6 cellular contexts compared by ENCODE assay signal in the genomic region with DNA sequence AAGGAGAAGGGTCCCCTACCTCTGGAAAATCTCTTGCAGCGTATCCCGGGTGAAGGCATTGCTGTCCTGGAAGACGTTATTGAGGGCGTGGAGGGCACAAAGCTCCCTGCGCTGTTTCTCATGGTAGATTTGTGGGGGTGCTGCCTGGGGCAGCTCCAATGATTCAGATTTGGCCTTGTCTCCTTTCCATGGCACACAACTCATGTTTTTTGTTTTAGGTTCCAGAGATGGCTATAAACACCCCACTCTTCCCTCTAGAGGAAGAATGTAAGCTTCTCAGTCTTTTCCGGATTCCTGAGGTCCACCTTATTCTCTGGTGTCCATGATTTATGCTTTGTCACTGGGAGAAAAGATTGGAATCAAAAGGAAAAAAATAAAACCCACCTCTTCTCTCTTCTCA. TPM values are rescaled to one million over a fixed set of nuclear protein-coding genes. Genes with fewer than 3 reads are reported as not detected.
DNase-seq lines count a peak whose midpoint lies in the region; ATAC-seq and TF ChIP-seq lines count a peak whose summit lies in the region.

No MANE protein-coding gene starts in this region.

- peaks cover 38 to 44% of the 10 kb centered on the region in 2 donors for H3K4me1 ChIP-seq in gastrocnemius medialis

- peaks cover 54% of the 10 kb centered on the region for H3K4me1 Mint-ChIP-seq in activated CD4-positive, alpha-beta T cell treated with anti-CD3 and anti-CD28 coated beads, Interleukin-2, amount 10 ng/mL, durations not matched to agents 24 days and 14 days
- H3K4me1 Mint-ChIP-seq in endothelial cell (ENCODE audit: unreplicated experiment): peaks cover 38% of the 10 kb centered on the region

- peaks cover 42% of the 10 kb centered on the region for H3K36me3 Mint-ChIP-seq in activated CD4-positive, alpha-beta T cell treated with anti-CD3 and anti-CD28 coated beads, Interleukin-2, amount 10 ng/mL, durations not matched to agents 24 days and 14 days (ENCODE audit: low read depth)
- peaks cover 17% of the 10 kb centered on the region for H3K36me3 Mint-ChIP-seq in endothelial cell (ENCODE audit: low read depth, unreplicated experiment)

- no peak for ATAC-seq in gastrocnemius medialis

- H3K9me3 Mint-ChIP-seq in activated CD4-positive, alpha-beta T cell treated with anti-CD3 and anti-CD28 coated beads, Interleukin-2, amount 10 ng/mL, durations not matched to agents 24 days and 14 days: no peaks in the 10 kb centered on the region
- H3K9me3 Mint-ChIP-seq in endothelial cell (ENCODE audit: unreplicated experiment): no peaks in the 10 kb centered on the region

- intact Hi-C loops in activated CD4-positive, alpha-beta T cell treated with anti-CD3 and anti-CD28 coated beads, Interleukin-2, amount 10 ng/mL, durations not matched to agents 24 days and 14 days (cut with micrococcal nuclease): loop anchor here (1.0 to 10.0 kb wide), 2 partner anchors 18 to 415 kb away; partner anchors contain the start of gene TOMM22
- intact Hi-C loops in gastrocnemius medialis (cut with DNase I; ENCODE audit: low total_unique reads): loop anchor here (1.0 to 10.0 kb wide), 4 partner anchors 56 to 635 kb away; partner anchors contain the start of gene SUN2

- no peaks in the 10 kb centered on the region for H3K9me3 ChIP-seq in gastrocnemius medialis

- peak overlapping the region; percentile 98 for H3K27ac Mint-ChIP-seq in activated CD4-positive, alpha-beta T cell treated with anti-CD3 and anti-CD28 coated beads, Interleukin-2, amount 10 ng/mL, durations not matched to agents 24 days and 14 days
- peak overlapping the region; percentile 97 for H3K27ac Mint-ChIP-seq in endothelial cell (ENCODE audit: unreplicated experiment)

- TF ChIP-seq POLR2A in gastrocnemius medialis (IDR thresholded peaks at IDR 0.05): no peak

- DNase-seq in activated CD4-positive, alpha-beta T cell treated with anti-CD3 and anti-CD28 coated beads, Interleukin-2, amount 10 ng/mL, durations not matched to agents 24 days and 14 days: peak; percentile 64
- DNase-seq in activated CD4-positive, alpha-beta T cell treated with anti-CD3 and anti-CD28 coated beads for 4 hours: no peak
- DNase-seq in endothelial cell (ENCODE audit: low spot score) (no peak), gastrocnemius medialis (no peak), GM13976 (ENCODE audit: low spot score) (no peak), NCI-H2196 treated with DMSO at 0.1 percent for 48 hours (lab: John Stamatoyannopoulos, UW; ENCODE audit: unreplicated experiment) (no peak)

- H3K27ac ChIP-seq in gastrocnemius medialis: peak overlapping the region; percentile 95 to 97 (median 96)

- peaks cover 0 to 7% of the 10 kb centered on the region in 2 donors for H3K36me3 ChIP-seq in gastrocnemius medialis

- peak overlapping the region; percentile 98 for H3K4me3 Mint-ChIP-seq in activated CD4-positive, alpha-beta T cell treated with anti-CD3 and anti-CD28 coated beads, Interleukin-2, amount 10 ng/mL, durations not matched to agents 24 days and 14 days
- peak overlapping the region; percentile 96 for H3K4me3 Mint-ChIP-seq in endothelial cell (ENCODE audit: unreplicated experiment)

- in situ Hi-C loops in gastrocnemius medialis (cut with MboI; ENCODE audit: low sequenced_read_pairs in 4 of 4): no loop called here
- in situ Hi-C loops in GM13976 (cut with MboI; ENCODE audit: low sequenced_read_pairs, unreplicated experiment): no loop called here

- no peak for TF ChIP-seq CTCF in endothelial cell (IDR thresholded peaks at IDR 0.05; ENCODE audit: unreplicated experiment)
- TF ChIP-seq CTCF in gastrocnemius medialis (IDR thresholded peaks at IDR 0.05 in 4 of 5, conservative IDR thresholded peaks at IDR 0.05 in 1 of 5): no peak
- TF ChIP-seq CTCF in GM13976 (IDR thresholded peaks at IDR 0.05; ENCODE audit: borderline replicate concordance, control extremely low read depth, extremely low read depth, insufficient read depth, missing control alignments): no peak

- H3K4me3 ChIP-seq in gastrocnemius medialis: peak overlapping the region; percentile 72 to 92 (median 78)

- peaks cover 2% of the 10 kb centered on the region for H3K27me3 Mint-ChIP-seq in activated CD4-positive, alpha-beta T cell treated with anti-CD3 and anti-CD28 coated beads, Interleukin-2, amount 10 ng/mL, durations not matched to agents 24 days and 14 days
- H3K27me3 Mint-ChIP-seq in endothelial cell (ENCODE audit: unreplicated experiment): peaks cover 5% of the 10 kb centered on the region

- H3K27me3 ChIP-seq in gastrocnemius medialis: no peaks in the 10 kb centered on the region

RNA-seq across cellular contexts. Expression of gene JOSD1, which starts 1.0 kb away (rescaled TPM):
- 90.4 and 93.8 TPM in 2 replicates for total RNA-seq in activated CD4-positive, alpha-beta T cell treated with anti-CD3 and anti-CD28 coated beads, Interleukin-2, amount 10 ng/mL, durations not matched to agents 24 days and 14 days
- 49.6 TPM for total RNA-seq in endothelial cell (ENCODE audit: unreplicated experiment)
- 10 to 100 TPM; 25.1 to 50.5 (median 42.4) TPM for total RNA-seq in gastrocnemius medialis

RNA-seq across cellular contexts. Expression of gene GTPBP1, which starts 6.0 kb away (rescaled TPM):
- total RNA-seq in activated CD4-positive, alpha-beta T cell treated with anti-CD3 and anti-CD28 coated beads, Interleukin-2, amount 10 ng/mL, durations not matched to agents 24 days and 14 days: 102 and 103 TPM in 2 replicates
- total RNA-seq in endothelial cell (ENCODE audit: unreplicated experiment) (44.5 TPM), gastrocnemius medialis (100 to 1,000 TPM in 1 of 4 donors, 10 to 100 TPM in 3; 27.7 to 124 (median 36.0) TPM)

RNA-seq across cellular contexts. Expression of gene TOMM22, which starts 18.0 kb away (rescaled TPM):
- total RNA-seq in activated CD4-positive, alpha-beta T cell treated with anti-CD3 and anti-CD28 coated beads, Interleukin-2, amount 10 ng/mL, durations not matched to agents 24 days and 14 days: 169 and 172 TPM in 2 replicates
- total RNA-seq in endothelial cell (ENCODE audit: unreplicated experiment) (108 TPM), gastrocnemius medialis (10 to 100 TPM; 37.1 to 47.1 (median 46.3) TPM)

RNA-seq across cellular contexts. Expression of gene CBY1, which starts 43.3 kb away (rescaled TPM):
- total RNA-seq in activated CD4-positive, alpha-beta T cell treated with anti-CD3 and anti-CD28 coated beads, Interleukin-2, amount 10 ng/mL, durations not matched to agents 24 days and 14 days: 8.4 and 13.3 TPM in 2 replicates
- total RNA-seq in endothelial cell (ENCODE audit: unreplicated experiment) (29.7 TPM), gastrocnemius medialis (10 to 100 TPM in 2 of 4 donors, 1 to 10 TPM in 2; 8.0 to 15.7 (median 12.6) TPM)

RNA-seq across cellular contexts. Expression of gene FAM227A, which starts 43.6 kb away (rescaled TPM):
- 0.30 and 0.71 TPM in 2 replicates for total RNA-seq in activated CD4-positive, alpha-beta T cell treated with anti-CD3 and anti-CD28 coated beads, Interleukin-2, amount 10 ng/mL, durations not matched to agents 24 days and 14 days
- total RNA-seq in endothelial cell (ENCODE audit: unreplicated experiment) (2.5 TPM), gastrocnemius medialis (under 1 TPM in 1 of 4 donors, not detected in 3; 0.02 TPM)
